13 cellular contexts compared by ENCODE assay signal in the genomic region with DNA sequence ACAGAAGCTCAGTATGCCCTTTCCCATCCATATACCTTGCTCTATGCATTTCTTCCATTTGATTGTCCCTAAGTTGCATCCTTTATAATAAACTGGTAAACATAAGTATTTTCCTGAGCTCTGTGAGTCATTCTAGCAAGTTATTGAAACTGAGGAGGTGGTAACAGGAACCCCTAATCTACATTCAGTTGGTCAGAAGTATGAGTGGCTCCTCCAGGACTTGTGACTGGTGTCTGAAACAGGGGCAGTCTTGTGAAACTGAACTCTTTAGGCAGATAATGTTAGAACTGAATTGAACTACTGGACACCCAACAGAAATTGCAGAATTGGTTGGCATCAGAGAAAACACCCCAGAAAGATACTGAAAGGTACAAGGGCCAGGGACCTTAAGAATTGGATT.
DNase-seq lines count a peak whose midpoint lies in the region; ATAC-seq lines count a peak whose summit lies in the region.
"Had no signal": no experiment of that assay in that cellular context is flagged by ENCODE, and none has a peak within 500 bp of the region (broad histone marks: within the 10 kb centered on the region; RNA-seq: fewer than 3 reads in every experiment).

No MANE protein-coding gene starts in this region.

- no peak for DNase-seq in activated naive CD8-positive, alpha-beta T cell treated with anti-CD3 and anti-CD28 coated beads for 36 hours
- no peak for DNase-seq in neuronal stem cell (ENCODE audit: low spot score)
- no peak for DNase-seq in activated gamma-delta T cell treated with Interleukin-2 at 50 U/mL for 16 hours
- DNase-seq in NCI-H526 treated with DMSO at 0.1 percent for 48 hours (lab: John Stamatoyannopoulos, UW), result no peak
- no peak for DNase-seq in NCI-H146 (lab: John Stamatoyannopoulos, UW)
- DNase-seq: effector memory CD8-positive, alpha-beta T cell; KBM-7; NCI-H226 had no signal

- peaks cover 2 to 16% of the 10 kb centered on the region in 2 donors for H3K4me1 ChIP-seq in neuronal stem cell (ENCODE audit: control insufficient read depth in 2 of 2, insufficient read depth in 1 of 2, low read depth in 1 of 2, low read length in 2 of 2)
- H3K4me1 ChIP-seq: BLaER1 had no signal

- peaks cover 13% of the 10 kb centered on the region for H3K4me1 Mint-ChIP-seq in activated naive CD8-positive, alpha-beta T cell treated with anti-CD3 and anti-CD28 coated beads for 36 hours

- peak; percentile 22 for ATAC-seq in GM18519 (IDR thresholded peaks at IDR 0.05; ENCODE audit: low FRiP score, unreplicated experiment)
- peak; percentile 56 for ATAC-seq in GM21423 (IDR thresholded peaks at IDR 0.05; ENCODE audit: unreplicated experiment)
- ATAC-seq in HG03039 (IDR thresholded peaks at IDR 0.05; ENCODE audit: unreplicated experiment), result peak; percentile 59
- ATAC-seq: effector memory CD8-positive, alpha-beta T cell had no signal

- H2AK5ac ChIP-seq in neuronal stem cell (ENCODE audit: low read depth, low read length), result no peak overlapping the region

- no peak overlapping the region for H2BK15ac ChIP-seq in neuronal stem cell (ENCODE audit: low read length)

- no peak overlapping the region for H3K18ac ChIP-seq in neuronal stem cell (ENCODE audit: low read length)

- H3K4me2 ChIP-seq in neuronal stem cell (ENCODE audit: insufficient read depth, low read length, poor library complexity, severe bottlenecking), result no peak overlapping the region
- H3K4me2 ChIP-seq: BLaER1, hepatocyte had no signal

- H3K4me3 Mint-ChIP-seq in activated naive CD8-positive, alpha-beta T cell treated with anti-CD3 and anti-CD28 coated beads for 36 hours, result no peak overlapping the region
- H3K4me3 Mint-ChIP-seq: effector memory CD8-positive, alpha-beta T cell had no signal

- no peak overlapping the region for H2AFZ ChIP-seq in neuronal stem cell (ENCODE audit: low read length)
- H2AFZ ChIP-seq: hepatocyte had no signal

- no peak overlapping the region for H2BK120ac ChIP-seq in neuronal stem cell (ENCODE audit: low read depth, low read length)

- no peak overlapping the region for H3K9ac ChIP-seq in neuronal stem cell (ENCODE audit: low read depth, low read length, poor library complexity)
- H3K9ac ChIP-seq: BLaER1 had no signal

- no peaks in the 10 kb centered on the region for H3K27me3 Mint-ChIP-seq in activated naive CD8-positive, alpha-beta T cell treated with anti-CD3 and anti-CD28 coated beads for 36 hours
- H3K27me3 Mint-ChIP-seq: effector memory CD8-positive, alpha-beta T cell had no signal

- no peak overlapping the region for H2BK5ac ChIP-seq in neuronal stem cell (ENCODE audit: low read length)

- no peak overlapping the region for H3K23ac ChIP-seq in neuronal stem cell (ENCODE audit: low read depth, low read length, poor library complexity)

- no peak overlapping the region for H3K27ac ChIP-seq in neuronal stem cell (replicated peaks; ENCODE audit: low read length)
- H3K27ac ChIP-seq: BLaER1, hepatocyte had no signal

- H2BK12ac ChIP-seq in neuronal stem cell (ENCODE audit: low read length), result no peak overlapping the region

- H3K27ac Mint-ChIP-seq in activated naive CD8-positive, alpha-beta T cell treated with anti-CD3 and anti-CD28 coated beads for 36 hours, result peak overlapping the region; percentile 2

- H3K9me3 Mint-ChIP-seq in activated naive CD8-positive, alpha-beta T cell treated with anti-CD3 and anti-CD28 coated beads for 36 hours, result no peaks in the 10 kb centered on the region
- H3K9me3 Mint-ChIP-seq: effector memory CD8-positive, alpha-beta T cell had no signal

- peaks cover 0 to 8% of the 10 kb centered on the region in 2 donors for H3K9me3 ChIP-seq in neuronal stem cell (replicated peaks in 1 of 2; ENCODE audit: control insufficient read depth in 2 of 2, insufficient read depth in 1 of 2, low read depth in 1 of 2, low read length in 2 of 2)
- H3K9me3 ChIP-seq: BLaER1 had no signal

- no peak overlapping the region for H3K4me3 ChIP-seq in neuronal stem cell (ENCODE audit: low read length in 2 of 2)
- H3K4me3 ChIP-seq: BLaER1, hepatocyte had no signal

- H3K36me3 ChIP-seq in neuronal stem cell (replicated peaks in 1 of 2; ENCODE audit: control insufficient read depth in 2 of 2, insufficient read depth in 2 of 2, low read length in 2 of 2), result no peaks in the 10 kb centered on the region

- no peak overlapping the region for H4K8ac ChIP-seq in neuronal stem cell (ENCODE audit: low read depth, low read length)

- H4K91ac ChIP-seq in neuronal stem cell (ENCODE audit: low read depth, low read length, poor library complexity), result no peak overlapping the region

- no peaks in the 10 kb centered on the region for H3K27me3 ChIP-seq in neuronal stem cell (ENCODE audit: control insufficient read depth in 3 of 3, insufficient read depth in 3 of 3, low read depth in 1 of 3, low read length in 3 of 3)
- H3K27me3 ChIP-seq: BLaER1, hepatocyte had no signal

- H3K4ac ChIP-seq in neuronal stem cell (ENCODE audit: low read length), result no peak overlapping the region

- peaks cover 24% of the 10 kb centered on the region for H3K36me3 Mint-ChIP-seq in activated naive CD8-positive, alpha-beta T cell treated with anti-CD3 and anti-CD28 coated beads for 36 hours

- no peaks in the 10 kb centered on the region for H3K79me1 ChIP-seq in neuronal stem cell (ENCODE audit: low read depth, low read length)

- no peak overlapping the region for H3K14ac ChIP-seq in neuronal stem cell (ENCODE audit: low read length)
